14 cellular contexts compared by ENCODE assay signal in the genomic region with DNA sequence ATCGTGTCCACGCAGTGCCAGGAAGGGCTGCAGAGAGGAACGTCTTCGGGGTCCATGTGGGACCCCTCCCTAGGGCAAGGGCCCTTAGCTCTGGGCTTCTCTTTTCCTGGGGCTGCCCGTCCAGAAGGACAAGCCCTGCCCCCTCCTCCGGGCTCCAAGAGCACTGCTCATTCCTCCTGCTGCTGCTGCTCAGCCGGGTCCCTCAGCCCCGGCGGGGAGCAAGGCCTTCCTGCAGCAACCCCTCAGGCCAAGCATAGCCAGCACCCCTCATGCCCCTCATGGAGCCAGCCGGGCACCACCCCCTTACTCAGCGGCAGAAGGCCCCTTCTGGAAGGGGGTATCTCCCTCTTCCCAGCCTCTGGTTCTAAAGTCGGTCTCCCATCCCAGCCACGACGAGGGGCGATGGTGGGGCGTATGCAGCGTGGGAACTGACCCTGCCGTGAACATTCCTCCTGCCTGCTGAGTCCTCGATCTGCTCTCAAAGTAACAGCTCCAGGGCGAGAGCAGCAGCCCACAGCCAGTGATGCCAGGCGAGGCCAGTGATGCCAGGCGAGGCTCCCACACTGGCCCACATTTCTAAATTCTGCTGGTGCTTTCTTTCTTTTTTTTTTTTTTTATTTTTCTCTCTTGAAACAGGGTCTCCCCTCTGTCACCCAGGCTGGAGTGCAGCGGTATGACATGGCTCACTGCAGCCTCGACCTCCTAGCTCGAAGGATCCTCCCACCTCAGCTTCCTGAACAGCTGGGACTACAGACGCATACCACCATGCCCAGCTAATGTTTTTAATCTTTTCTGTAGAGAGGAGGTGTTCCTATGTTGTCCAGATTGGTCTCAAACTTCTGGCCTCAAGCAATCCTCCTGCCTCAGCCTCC.
DNase-seq lines count a peak whose midpoint lies in the region; ATAC-seq and TF ChIP-seq lines count a peak whose summit lies in the region.
"Had no signal": no experiment of that assay in that cellular context is flagged by ENCODE, and none has a peak within 500 bp of the region (broad histone marks: within the 10 kb centered on the region; RNA-seq: fewer than 3 reads in every experiment).

No MANE protein-coding gene starts in this region.

- no peak overlapping the region for H3K23ac ChIP-seq in mesenchymal stem cell (ENCODE audit: low read length in 2 of 2)

- no peak overlapping the region for H2BK120ac ChIP-seq in mesenchymal stem cell (ENCODE audit: low read depth, low read length)

- H3K18ac ChIP-seq in mesenchymal stem cell (ENCODE audit: low read depth in 1 of 2, low read length in 2 of 2): no peak overlapping the region

- H4K91ac ChIP-seq in mesenchymal stem cell (ENCODE audit: low read length): no peak overlapping the region

- peak; percentile 30 for DNase-seq in activated CD4-positive, CD25-positive, alpha-beta regulatory T cell treated with anti-CD3 and anti-CD28 coated beads, Interleukin-2, amount 50 U/mL, for 72 hours
- peak in 3 of 7 donors; percentile 7 to 51 (median 13) for DNase-seq in adrenal gland
- no peak for DNase-seq in mesenchymal stem cell
- peak; percentile 15 for DNase-seq in testis
- no peak for DNase-seq in MG63
- DNase-seq: 8988T; activated CD4-positive, alpha-beta T cell treated with anti-CD3 and anti-CD28 coated beads, Interleukin-2, amount 50 U/mL, for 4 hours; activated gamma-delta T cell; NCI-H1105 treated with DMSO at 0.1 percent for 48 hours; NCI-H524 had no signal

- H3K36me3 ChIP-seq in adrenal gland (replicated peaks in 1 of 2) (no peaks in the 10 kb centered on the region), mesenchymal stem cell (ENCODE audit: control insufficient read depth in 1 of 2, insufficient read depth in 2 of 2, low read depth in 1 of 2, low read length in 2 of 2) (peaks cover 0 to 10% of the 10 kb centered on the region in 2 experiments), testis (ENCODE audit: low read depth, missing control alignments) (no peaks in the 10 kb centered on the region), MG63 (no peaks in the 10 kb centered on the region)
- H3K36me3 ChIP-seq: cardiac muscle cell had no signal

- H3K27ac ChIP-seq in adrenal gland (peak overlapping the region in 4 of 5 donors; percentile 0 to 88 (median 54)), mesenchymal stem cell (ENCODE audit: low read length, poor library complexity, severe bottlenecking) (no peak overlapping the region), testis (peak overlapping the region; percentile 16 to 48)
- H3K27ac ChIP-seq: cardiac muscle cell had no signal

- WGBS in adrenal gland, 4 donors: 82 to 94% (median 88%) methylated on average over 20 to 26 of the region's 26 CpGs
- 93% methylated on average over 25 of the region's 26 CpGs for WGBS in mesenchymal stem cell
- 55 to 66% methylated on average over 23 to 26 of the region's 26 CpGs for WGBS in testis, 2 donors

- no peak overlapping the region for H3K14ac ChIP-seq in mesenchymal stem cell (ENCODE audit: low read length in 2 of 2)

- H2BK5ac ChIP-seq in mesenchymal stem cell (ENCODE audit: low read depth, low read length, poor library complexity, severe bottlenecking): no peak overlapping the region

- peaks cover 42% of the 10 kb centered on the region for H3K79me1 ChIP-seq in mesenchymal stem cell (replicated peaks; ENCODE audit: low read length, poor library complexity, severe bottlenecking)

- no peak overlapping the region for H2AFZ ChIP-seq in mesenchymal stem cell (ENCODE audit: low read depth, low read length)

- H2BK12ac ChIP-seq in mesenchymal stem cell (ENCODE audit: low read length in 2 of 2): no peak overlapping the region

- TF ChIP-seq POLR2A in adrenal gland (IDR thresholded peaks at IDR 0.05) (no peak), testis (IDR thresholded peaks at IDR 0.05) (no peak)

- TF ChIP-seq CTCF in adrenal gland (IDR thresholded peaks at IDR 0.05) (no peak), testis (IDR thresholded peaks at IDR 0.05) (no peak)

- H3K4me2 ChIP-seq in mesenchymal stem cell (ENCODE audit: low read length, poor library complexity, severe bottlenecking): no peak overlapping the region

- peak overlapping the region; percentile 6 for H2AK5ac ChIP-seq in mesenchymal stem cell (ENCODE audit: low read length, severe bottlenecking)

- H3K9ac ChIP-seq in mesenchymal stem cell (ENCODE audit: low read length): peak overlapping the region; percentile 82

- H3K4ac ChIP-seq in mesenchymal stem cell (ENCODE audit: low read depth in 1 of 2, low read length in 2 of 2): no peak overlapping the region

- H3K27me3 ChIP-seq in adrenal gland (no peaks in the 10 kb centered on the region), mesenchymal stem cell (ENCODE audit: control insufficient read depth in 1 of 2, insufficient read depth in 1 of 2, low read length in 2 of 2) (no peaks in the 10 kb centered on the region), testis (no peaks in the 10 kb centered on the region), MG63 (no peaks in the 10 kb centered on the region)
- H3K27me3 ChIP-seq: cardiac muscle cell had no signal

- H3K9me3 ChIP-seq in adrenal gland (replicated peaks in 1 of 3) (no peaks in the 10 kb centered on the region), mesenchymal stem cell (ENCODE audit: control insufficient read depth, low read length) (no peaks in the 10 kb centered on the region), testis (no peaks in the 10 kb centered on the region), MG63 (no peaks in the 10 kb centered on the region)

- H3K4me3 ChIP-seq in adrenal gland: no peak overlapping the region
- H3K4me3 ChIP-seq in mesenchymal stem cell (ENCODE audit: insufficient read depth in 1 of 2, low read depth in 1 of 2, low read length in 2 of 2): peak overlapping the region in 1 of 2 experiments; percentile 78
- no peak overlapping the region for H3K4me3 ChIP-seq in testis
- H3K4me3 ChIP-seq in MG63: no peak overlapping the region
- H3K4me3 ChIP-seq: cardiac muscle cell had no signal

- ATAC-seq in activated CD4-positive, CD25-positive, alpha-beta regulatory T cell treated with anti-CD3 and anti-CD28 coated beads, Interleukin-2, amount 50 U/mL, for 24 hours: no peak
- ATAC-seq in HG02981 (IDR thresholded peaks at IDR 0.05; ENCODE audit: unreplicated experiment) (no peak), HG02610 (IDR thresholded peaks at IDR 0.05; ENCODE audit: unreplicated experiment) (no peak)

- intact Hi-C loops in adrenal gland (cut with DNase I): loop anchor here in 1 of 2 donors (10.0 kb wide), 1 partner anchor 94 kb away; no protein-coding TSS in a partner anchor
- intact Hi-C loops in testis (cut with DNase I; ENCODE audit: low total_unique reads): no loop called here

- H3K4me1 ChIP-seq in adrenal gland (replicated peaks in 1 of 2) (peaks cover 21 to 78% of the 10 kb centered on the region in 2 donors), mesenchymal stem cell (ENCODE audit: control insufficient read depth, insufficient read depth, low read depth, low read length) (peaks cover 57% of the 10 kb centered on the region), testis (peaks cover 60% of the 10 kb centered on the region)

- H2BK15ac ChIP-seq in mesenchymal stem cell (ENCODE audit: low read depth, poor library complexity, severe bottlenecking): no peak overlapping the region

- H4K8ac ChIP-seq in mesenchymal stem cell (ENCODE audit: low read length): no peak overlapping the region

Comparison
In these comparisons a context has a peak if more than half of its experiments do, and no peak if none do; other contexts are left out.
1. DNase-seq: peak in activated CD4-positive, CD25-positive, alpha-beta regulatory T cell treated with anti-CD3 and anti-CD28 coated beads, Interleukin-2, amount 50 U/mL, for 72 hours (single experiment) and testis (single experiment); none in mesenchymal stem cell (single experiment) and MG63 (single experiment).